8 cellular contexts compared by ENCODE assay signal in the genomic region with DNA sequence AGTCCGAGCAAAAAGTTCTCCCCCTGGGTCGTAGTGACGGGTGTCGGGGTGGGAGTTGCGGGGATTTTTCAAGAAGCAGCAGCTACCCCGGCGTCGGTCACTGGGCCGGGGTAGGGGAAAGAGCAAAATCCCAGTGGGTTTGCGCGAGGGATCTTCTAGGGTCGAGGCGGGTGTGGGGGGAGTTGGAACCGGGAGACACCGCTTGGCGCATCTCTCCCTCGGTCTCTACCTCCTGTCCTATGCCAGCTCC. TPM values are rescaled to one million over a fixed set of nuclear protein-coding genes. Genes with fewer than 3 reads are reported as not detected.
DNase-seq lines count a peak whose midpoint lies in the region; ATAC-seq, FAIRE-seq and TF ChIP-seq lines count a peak whose summit lies in the region.

No MANE protein-coding gene starts in this region.

- DNase-seq in A549 (ENCODE audit: low read depth in 1 of 2, low spot score in 1 of 2): no peak
- no peak for DNase-seq in chondrocyte (ENCODE audit: low spot score)
- no peak for DNase-seq in NCI-H524 treated with DMSO at 0.1 percent for 48 hours (lab: John Stamatoyannopoulos, UW)
- no peak for DNase-seq in NCI-H446 (lab: John Stamatoyannopoulos, UW)
- no peak for DNase-seq in central memory CD4-positive, alpha-beta T cell
- no peak for DNase-seq in SW480 (ENCODE audit: low spot score)

- WGBS in A549 (ENCODE audit: missing lambda C conversion rate): 1% methylated on average over 17 of the region's 17 CpGs

- H3K4me1 ChIP-seq in A549 (peaks cover 29% of the 10 kb centered on the region), muscle layer of colon (ENCODE audit: insufficient read depth, low read length) (peaks cover 30% of the 10 kb centered on the region)

- TF ChIP-seq POLR2A in A549 (IDR thresholded peaks at IDR 0.05; ENCODE audit: low read length): peak; percentile 56

- TF ChIP-seq CTCF in A549 (IDR thresholded peaks at IDR 0.05): no peak
- TF ChIP-seq CTCF in chondrocyte (IDR thresholded peaks at IDR 0.05): no peak

- TF ChIP-seq RAD21 in A549 (conservative IDR thresholded peaks at IDR 0.05 in 1 of 2, IDR thresholded peaks at IDR 0.05 in 1 of 2): no peak

- H3K36me3 Mint-ChIP-seq in IgD-negative memory B cell (no peaks in the 10 kb centered on the region), chondrocyte (ENCODE audit: low read depth) (peaks cover 1% of the 10 kb centered on the region)

- peak overlapping the region; percentile 90 to 100 (median 98) for H3K27ac Mint-ChIP-seq in IgD-negative memory B cell
- H3K27ac Mint-ChIP-seq in chondrocyte (ENCODE audit: unreplicated experiment): peak overlapping the region; percentile 98

- peak overlapping the region; percentile 32 for H3K9ac ChIP-seq in muscle layer of colon (ENCODE audit: low read length)

- H3K27me3 Mint-ChIP-seq in IgD-negative memory B cell (no peaks in the 10 kb centered on the region), chondrocyte (ENCODE audit: low read depth) (no peaks in the 10 kb centered on the region)

- CTCF ChIA-PET in A549 (lab: Yijun Ruan, JAX): interaction anchor here (0.9 to 11.1 kb wide), 28 partner anchors 8 to 199 kb away, joined by 3 to 135 read pairs (median 4); a partner anchor contains a TSS

- H3K4me1 Mint-ChIP-seq in IgD-negative memory B cell (peaks cover 13 to 16% (median 14%) of the 10 kb centered on the region in 3 donors), chondrocyte (ENCODE audit: low read depth) (peaks cover 37% of the 10 kb centered on the region)

- POLR2A ChIA-PET in A549 (lab: Yijun Ruan, JAX): interaction anchor here (0.6 to 2.2 kb wide), 21 partner anchors 9 to 401 kb away, joined by 3 to 20 read pairs (median 4); a partner anchor contains a TSS

- peak overlapping the region; percentile 95 to 99 (median 98) for H3K4me3 Mint-ChIP-seq in IgD-negative memory B cell
- H3K4me3 Mint-ChIP-seq in chondrocyte (ENCODE audit: unreplicated experiment): peak overlapping the region; percentile 90

- peaks cover 10% of the 10 kb centered on the region for H3K36me3 ChIP-seq in muscle layer of colon (ENCODE audit: insufficient read depth, low read length)

- no peaks in the 10 kb centered on the region for H3K9me3 Mint-ChIP-seq in IgD-negative memory B cell
- H3K9me3 Mint-ChIP-seq in chondrocyte (ENCODE audit: low read depth): no peaks in the 10 kb centered on the region

- H3K27me3 ChIP-seq in muscle layer of colon (ENCODE audit: control insufficient read depth in 1 of 2, insufficient read depth in 2 of 2, low read length in 2 of 2): no peaks in the 10 kb centered on the region

- peak overlapping the region; percentile 86 for H3K4me2 ChIP-seq in A549

- H3K27ac ChIP-seq in A549 (peak overlapping the region; percentile 97 to 99), muscle layer of colon (ENCODE audit: low read depth, low read length) (peak overlapping the region; percentile 84)

- H3K4me3 ChIP-seq in A549: peak overlapping the region; percentile 89
- peak overlapping the region; percentile 40 to 82 for H3K4me3 ChIP-seq in muscle layer of colon (ENCODE audit: low read depth in 1 of 2, low read length in 2 of 2)

- peak in 1 of 2 experiments; percentile 0; a peak in 1 of 6 replicates for ATAC-seq in A549

- H3K9me3 ChIP-seq in A549 (no peaks in the 10 kb centered on the region), muscle layer of colon (ENCODE audit: low read length) (no peaks in the 10 kb centered on the region)

- FAIRE-seq in A549 (lab: Jason Lieb, UNC): no peak

- no peak for TF ChIP-seq EP300 in A549 (IDR thresholded peaks at IDR 0.05)

TF ChIP-seq in A549, 52 proteins besides CTCF, POLR2A, EP300 and RAD21:
- TF ChIP-seq POLR2AphosphoS2 (conservative IDR thresholded peaks at IDR 0.05; ENCODE audit: low read length): no peak
- TF ChIP-seq, protein P1, sequence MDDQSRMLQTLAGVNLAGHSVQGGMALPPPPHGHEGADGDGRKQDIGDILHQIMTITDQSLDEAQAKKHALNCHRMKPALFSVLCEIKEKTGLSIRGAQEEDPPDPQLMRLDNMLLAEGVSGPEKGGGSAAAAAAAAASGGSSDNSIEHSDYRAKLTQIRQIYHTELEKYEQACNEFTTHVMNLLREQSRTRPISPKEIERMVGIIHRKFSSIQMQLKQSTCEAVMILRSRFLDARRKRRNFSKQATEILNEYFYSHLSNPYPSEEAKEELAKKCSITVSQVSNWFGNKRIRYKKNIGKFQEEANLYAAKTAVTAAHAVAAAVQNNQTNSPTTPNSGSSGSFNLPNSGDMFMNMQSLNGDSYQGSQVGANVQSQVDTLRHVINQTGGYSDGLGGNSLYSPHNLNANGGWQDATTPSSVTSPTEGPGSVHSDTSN (IDR thresholded peaks at IDR 0.05): 0 out of 2 replicates have a peak, but pooled peaks have one; percentile 17
- TF ChIP-seq PHF8 (IDR thresholded peaks at IDR 0.05; ENCODE audit: borderline replicate concordance, low read depth): peak; percentile 6; the same call in 1 of the 2 replicates

RNA-seq across cellular contexts. Expression of a gene that starts 2.3 kb away (rescaled TPM):
- polyA plus RNA-seq in A549 (2011; rRNA removed) (39.8 and 44.0 TPM in 2 replicates), A549 (2017; fragmentation: RNase III; extraction: RNeasy Plus Mini Kit Qiagen cat#74134 plus additional on column Dnase treatment) (75.0 to 76.2 TPM (median 75.5 TPM) in 3 replicates), IgD-negative memory B cell (74.3 TPM)
- 37.0 and 41.6 TPM in 2 replicates for polyA plus RNA-seq in A549 (2012; cell fraction: cytosol; rRNA removed)
- 36.1 and 47.3 TPM in 2 replicates for polyA plus RNA-seq in A549 (2012; cell fraction: nucleus; rRNA removed)
- polyA minus RNA-seq in A549 (2011; rRNA and poly(A)+ RNA removed): 28.2 and 29.7 TPM in 2 replicates
- total RNA-seq in chondrocyte: 62.1 to 108 TPM (median 62.9 TPM) in 3 replicates

RNA-seq across cellular contexts. Expression of a gene that starts 22.1 kb away (rescaled TPM):
- 65.7 and 72.7 TPM in 2 replicates for polyA plus RNA-seq in A549 (2011; rRNA removed)
- 39.3 and 52.4 TPM in 2 replicates for polyA plus RNA-seq in A549 (2012; cell fraction: cytosol; rRNA removed)
- 84.7 and 105 TPM in 2 replicates for polyA plus RNA-seq in A549 (2012; cell fraction: nucleus; rRNA removed)
- 54.0 to 66.2 TPM (median 60.5 TPM) in 3 replicates for polyA plus RNA-seq in A549 (2017; fragmentation: RNase III; extraction: RNeasy Plus Mini Kit Qiagen cat#74134 plus additional on column Dnase treatment)
- polyA minus RNA-seq in A549 (2011; rRNA and poly(A)+ RNA removed): 67.2 and 79.1 TPM in 2 replicates
- 15.4 TPM for polyA plus RNA-seq in IgD-negative memory B cell
- 79.7 to 100 TPM (median 93.4 TPM) in 3 replicates for total RNA-seq in chondrocyte

RNA-seq across cellular contexts. Expression of a gene that starts 35.0 kb away (rescaled TPM):
- polyA plus RNA-seq in A549 (2011; rRNA removed) (36.2 and 43.3 TPM in 2 replicates), A549 (2017; fragmentation: RNase III; extraction: RNeasy Plus Mini Kit Qiagen cat#74134 plus additional on column Dnase treatment) (37.6 to 44.4 TPM (median 42.0 TPM) in 3 replicates), IgD-negative memory B cell (43.0 TPM)
- 37.3 and 45.4 TPM in 2 replicates for polyA plus RNA-seq in A549 (2012; cell fraction: cytosol; rRNA removed)
- 104 and 115 TPM in 2 replicates for polyA plus RNA-seq in A549 (2012; cell fraction: nucleus; rRNA removed)
- polyA minus RNA-seq in A549 (2011; rRNA and poly(A)+ RNA removed): 29.9 and 32.2 TPM in 2 replicates
- total RNA-seq in chondrocyte: 34.8 to 37.3 TPM (median 35.9 TPM) in 3 replicates

RNA-seq across cellular contexts. Expression of a gene that starts 46.1 kb away (rescaled TPM):
- polyA plus RNA-seq in A549 (2011; rRNA removed) (0.03 TPM in 1 of 2 replicates, not detected in the other), A549 (2017; fragmentation: RNase III; extraction: RNeasy Plus Mini Kit Qiagen cat#74134 plus additional on column Dnase treatment) (not detected in 3 replicates), IgD-negative memory B cell (not detected)
- polyA plus RNA-seq in A549 (2012; cell fraction: cytosol; rRNA removed): 0.01 TPM in 1 of 2 replicates, not detected in the other
- polyA plus RNA-seq in A549 (2012; cell fraction: nucleus; rRNA removed): 0.02 and 0.21 TPM in 2 replicates
- polyA minus RNA-seq in A549 (2011; rRNA and poly(A)+ RNA removed): not detected in 2 replicates
- not detected in 3 replicates for total RNA-seq in chondrocyte

RNA-seq across cellular contexts. Expression of a gene that starts 51.3 kb away (rescaled TPM):
- 0.05 TPM in 1 of 2 replicates, not detected in the other for polyA plus RNA-seq in A549 (2011; rRNA removed)
- polyA plus RNA-seq in A549 (2012; cell fraction: cytosol; rRNA removed): 0.04 and 0.06 TPM in 2 replicates
- polyA plus RNA-seq in A549 (2012; cell fraction: nucleus; rRNA removed): 0.67 and 0.69 TPM in 2 replicates
- polyA plus RNA-seq in A549 (2017; fragmentation: RNase III; extraction: RNeasy Plus Mini Kit Qiagen cat#74134 plus additional on column Dnase treatment): 0.12 to 0.16 TPM (median 0.15 TPM) in 3 replicates
- not detected in 2 replicates for polyA minus RNA-seq in A549 (2011; rRNA and poly(A)+ RNA removed)
- polyA plus RNA-seq in IgD-negative memory B cell: not detected
- not detected in 3 replicates for total RNA-seq in chondrocyte
